ENCODE assay signal across 8 cellular contexts in genomic region chr14:103563844-103564243, GRCh38. TPM values are rescaled to one million over a fixed set of nuclear protein-coding genes. Genes with fewer than 3 reads are reported as not detected.
DNase-seq lines count a peak whose midpoint lies in the region; ATAC-seq and TF ChIP-seq lines count a peak whose summit lies in the region.
"Not testable (repeated sequence)": the region's sequence is repeated elsewhere in the genome, so short reads cannot be mapped to it uniquely, and the experiment has no call there.

No MANE protein-coding gene starts in this region.

- intact Hi-C loops in activated T-helper 2 cell treated with anti-CD3 and anti-CD28 coated beads, Interferon-gamma antibody, Interleukin-2, Interleukin-4, amounts not matched to agents 10 μg/mL and 5 μg/mL and 100 μg/mL, durations not matched to agents 14 hours and 24 hours and 36 hours (cut with micrococcal nuclease), result loop anchor here (10.0 kb wide), 1 partner anchor 121 kb away; no protein-coding TSS in a partner anchor

- H3K23ac ChIP-seq in H9 (ENCODE audit: insufficient read length, low read depth, low read length), result not testable (repeated sequence)

- not testable (repeated sequence) for H3K9me3 Mint-ChIP-seq in H9; activated T-helper 2 cell treated with anti-CD3 and anti-CD28 coated beads, Interferon-gamma antibody, Interleukin-2, Interleukin-4, amounts not matched to agents 10 μg/mL and 5 μg/mL and 100 μg/mL, durations not matched to agents 14 hours and 24 hours and 36 hours; naive thymus-derived CD8-positive, alpha-beta T cell

- not testable (repeated sequence) for H4K91ac ChIP-seq in H9 (ENCODE audit: insufficient read length, low read depth, low read length)

- not testable (repeated sequence) for DNase-seq in H9; Peyer's patch; activated T-helper 2 cell treated with anti-CD3 and anti-CD28 coated beads, Interferon-gamma antibody, Interleukin-2, Interleukin-4, amounts not matched to agents 10 μg/mL and 5 μg/mL and 100 μg/mL, durations not matched to agents 14 hours and 24 hours and 36 hours (ENCODE audit: low spot score); hepatocyte (ENCODE audit: low spot score); naive thymus-derived CD8-positive, alpha-beta T cell; smooth muscle cell (lab: John Stamatoyannopoulos, UW; ENCODE audit: unreplicated experiment)

- H3K14ac ChIP-seq in H9 (ENCODE audit: insufficient read depth, low read length), result not testable (repeated sequence)

- H2AFZ ChIP-seq in ACC112 (ENCODE audit: low read length, unreplicated experiment); H9 (ENCODE audit: low read length); hepatocyte; smooth muscle cell (ENCODE audit: low read depth): not testable (repeated sequence)

- not testable (repeated sequence) for TF ChIP-seq POLR2A in Peyer's patch (IDR thresholded peaks at IDR 0.05)

- not testable (repeated sequence) for H4K20me1 ChIP-seq in H9 (ENCODE audit: control insufficient read depth, insufficient read depth, insufficient read length)
- H4K20me1 ChIP-seq in hepatocyte (ENCODE audit: insufficient read depth, poor library complexity, severe bottlenecking), result peaks cover 37% of the 10 kb centered on the region
- peaks cover 65% of the 10 kb centered on the region for H4K20me1 ChIP-seq in smooth muscle cell (ENCODE audit: low read depth)

- H3K27me3 ChIP-seq in ACC112 (ENCODE audit: insufficient read depth, low read length); H9 (ENCODE audit: insufficient read depth, low read length); Peyer's patch; duodenal mucosa (ENCODE audit: control insufficient read depth in 1 of 2, insufficient read depth in 2 of 2, low read length in 2 of 2); hepatocyte; smooth muscle cell (ENCODE audit: low read depth): not testable (repeated sequence)

- H2BK15ac ChIP-seq in H9 (ENCODE audit: low read depth, low read length), result not testable (repeated sequence)

- peak overlapping the region in 1 of 3 experiments; percentile 44; a peak in 1 of 7 replicates for H3K27ac Mint-ChIP-seq in H9
- not testable (repeated sequence) for H3K27ac Mint-ChIP-seq in activated T-helper 2 cell treated with anti-CD3 and anti-CD28 coated beads, Interferon-gamma antibody, Interleukin-2, Interleukin-4, amounts not matched to agents 10 μg/mL and 5 μg/mL and 100 μg/mL, durations not matched to agents 14 hours and 24 hours and 36 hours
- H3K27ac Mint-ChIP-seq in naive thymus-derived CD8-positive, alpha-beta T cell, result peak overlapping the region in 7 of 10 donors; percentile 49 to 88 (median 74)

- peaks cover 13% of the 10 kb centered on the region for H3K23me2 ChIP-seq in H9 (ENCODE audit: insufficient read length, low read depth, low read length, poor library complexity, severe bottlenecking)

- H3K4me1 Mint-ChIP-seq in H9, result peaks cover 26 to 28% of the 10 kb centered on the region in 2 experiments
- peaks cover 34% of the 10 kb centered on the region for H3K4me1 Mint-ChIP-seq in activated T-helper 2 cell treated with anti-CD3 and anti-CD28 coated beads, Interferon-gamma antibody, Interleukin-2, Interleukin-4, amounts not matched to agents 10 μg/mL and 5 μg/mL and 100 μg/mL, durations not matched to agents 14 hours and 24 hours and 36 hours (ENCODE audit: low read depth)
- H3K4me1 Mint-ChIP-seq in naive thymus-derived CD8-positive, alpha-beta T cell, result peaks cover 27 to 67% (median 50%) of the 10 kb centered on the region in 4 donors

- not testable (repeated sequence) for H3K79me1 ChIP-seq in H9 (ENCODE audit: insufficient read depth, low read depth, low read length, poor library complexity, severe bottlenecking)

- peak overlapping the region; percentile 85 to 98 for H3K4me3 Mint-ChIP-seq in H9
- peak overlapping the region; percentile 96 for H3K4me3 Mint-ChIP-seq in activated T-helper 2 cell treated with anti-CD3 and anti-CD28 coated beads, Interferon-gamma antibody, Interleukin-2, Interleukin-4, amounts not matched to agents 10 μg/mL and 5 μg/mL and 100 μg/mL, durations not matched to agents 14 hours and 24 hours and 36 hours (ENCODE audit: low read depth)
- peak overlapping the region; percentile 87 to 98 (median 90) for H3K4me3 Mint-ChIP-seq in naive thymus-derived CD8-positive, alpha-beta T cell

- not testable (repeated sequence) for H3T11ph ChIP-seq in H9 (ENCODE audit: low read length)

- H2BK5ac ChIP-seq in H9 (ENCODE audit: insufficient read length, low read length), result not testable (repeated sequence)

- H3K27ac ChIP-seq in ACC112 (ENCODE audit: low read depth, low read length); H9 (ENCODE audit: insufficient read length, low read depth, low read length); Peyer's patch; duodenal mucosa (ENCODE audit: low read depth, low read length); hepatocyte; smooth muscle cell (ENCODE audit: low read depth): not testable (repeated sequence)

- ATAC-seq in naive thymus-derived CD8-positive, alpha-beta T cell, result not testable (repeated sequence)

- not testable (repeated sequence) for H2BK12ac ChIP-seq in H9 (ENCODE audit: insufficient read length, low read depth, low read length)

- POLR2A ChIA-PET in naive thymus-derived CD8-positive, alpha-beta T cell (lab: Charles Lee), result interaction anchor here (0.7 to 2.4 kb wide), 2 partner anchors 65 to 170 kb away, joined by 5 to 12 read pairs; partner anchors contain the start of gene KLC1

- H2BK120ac ChIP-seq in H9 (ENCODE audit: low read depth, low read length, poor library complexity, severe bottlenecking), result not testable (repeated sequence)

- H3K79me2 ChIP-seq in ACC112 (ENCODE audit: control insufficient read depth, insufficient read depth, low read length, unreplicated experiment) (peaks cover 85% of the 10 kb centered on the region), H9 (ENCODE audit: insufficient read depth, low read length) (peaks cover 33% of the 10 kb centered on the region; the same call in 1 of the 2 replicates), hepatocyte (peaks cover 96% of the 10 kb centered on the region), smooth muscle cell (ENCODE audit: low read depth) (peaks cover 90% of the 10 kb centered on the region)

- H3K4ac ChIP-seq in H9 (ENCODE audit: low read depth, low read length), result not testable (repeated sequence)

- not testable (repeated sequence) for TF ChIP-seq CTCF in H9 (conservative IDR thresholded peaks at IDR 0.05); Peyer's patch (IDR thresholded peaks at IDR 0.05); hepatocyte (IDR thresholded peaks at IDR 0.05; ENCODE audit: poor library complexity); smooth muscle cell (IDR thresholded peaks at IDR 0.05; ENCODE audit: borderline replicate concordance, insufficient read depth, poor library complexity, severe bottlenecking)

- H3K4me1 ChIP-seq in ACC112 (ENCODE audit: control insufficient read depth, insufficient read depth, low read length, unreplicated experiment), result peaks cover 30% of the 10 kb centered on the region
- H3K4me1 ChIP-seq in H9 (ENCODE audit: insufficient read depth, low read length), result not testable (repeated sequence)
- peaks cover 0 to 39% (median 12%) of the 10 kb centered on the region in 4 donors for H3K4me1 ChIP-seq in Peyer's patch
- peaks cover 33 to 38% of the 10 kb centered on the region in 2 donors for H3K4me1 ChIP-seq in duodenal mucosa (ENCODE audit: control insufficient read depth in 1 of 2, insufficient read depth in 2 of 2, low read length in 2 of 2)
- peaks cover 17% of the 10 kb centered on the region for H3K4me1 ChIP-seq in hepatocyte (ENCODE audit: insufficient read depth)
- peaks cover 19% of the 10 kb centered on the region for H3K4me1 ChIP-seq in smooth muscle cell (ENCODE audit: low read depth)

- H3K9me2 ChIP-seq in hepatocyte (replicated peaks; ENCODE audit: insufficient read depth), result not testable (repeated sequence)

- H3K9ac ChIP-seq in H9 (ENCODE audit: extremely low read depth, insufficient read length, low read length) (peak overlapping the region; percentile 77), duodenal mucosa (ENCODE audit: low read depth in 1 of 2, low read length in 2 of 2) (peak overlapping the region; percentile 60 to 63), smooth muscle cell (ENCODE audit: low read depth) (peak overlapping the region; percentile 94)

- not testable (repeated sequence) for H4K8ac ChIP-seq in H9 (replicated peaks; ENCODE audit: insufficient read length, low read depth, low read length)

- not testable (repeated sequence) for H3K27me3 Mint-ChIP-seq in H9 (ENCODE audit: low read depth); activated T-helper 2 cell treated with anti-CD3 and anti-CD28 coated beads, Interferon-gamma antibody, Interleukin-2, Interleukin-4, amounts not matched to agents 10 μg/mL and 5 μg/mL and 100 μg/mL, durations not matched to agents 14 hours and 24 hours and 36 hours (ENCODE audit: low read depth); naive thymus-derived CD8-positive, alpha-beta T cell

- H2AK5ac ChIP-seq in H9 (ENCODE audit: insufficient read length, low read length), result not testable (repeated sequence)

- not testable (repeated sequence) for H2BK20ac ChIP-seq in H9 (ENCODE audit: low read depth, low read length, poor library complexity, severe bottlenecking)

- WGBS in H9 (ENCODE audit: extremely low coverage, insufficient read length, low lambda C conversion rate), result no CpG with 5 or more reads among the region's 18 CpGs
- WGBS in hepatocyte (ENCODE audit: low lambda C conversion rate, missing lambda C conversion rate), result 80% methylated on average over 18 of the region's 18 CpGs
- 72% methylated on average over 18 of the region's 18 CpGs for WGBS in smooth muscle cell (ENCODE audit: low lambda C conversion rate)

- peaks cover 13% of the 10 kb centered on the region for H3F3A ChIP-seq in smooth muscle cell (ENCODE audit: low read depth)

- not testable (repeated sequence) for H3K18ac ChIP-seq in H9 (ENCODE audit: insufficient read length, low read depth, low read length)

- H3K4me3 ChIP-seq in ACC112 (ENCODE audit: low read depth, low read length) (peak overlapping the region; percentile 99), Peyer's patch (peak overlapping the region; percentile 90 to 100 (median 98)), duodenal mucosa (ENCODE audit: low read depth in 1 of 2, low read length in 2 of 2) (peak overlapping the region; percentile 75 to 76), hepatocyte (peak overlapping the region; percentile 100), smooth muscle cell (peak overlapping the region; percentile 82)

- H3K36me3 Mint-ChIP-seq in H9 (ENCODE audit: insufficient read depth in 1 of 3, low read depth in 3 of 3), result peaks cover 19 to 20% (median 19%) of the 10 kb centered on the region in 3 experiments
- peaks cover 30% of the 10 kb centered on the region for H3K36me3 Mint-ChIP-seq in activated T-helper 2 cell treated with anti-CD3 and anti-CD28 coated beads, Interferon-gamma antibody, Interleukin-2, Interleukin-4, amounts not matched to agents 10 μg/mL and 5 μg/mL and 100 μg/mL, durations not matched to agents 14 hours and 24 hours and 36 hours (ENCODE audit: low read depth)
- H3K36me3 Mint-ChIP-seq in naive thymus-derived CD8-positive, alpha-beta T cell, result peaks cover 0 to 29% (median 4%) of the 10 kb centered on the region in 3 donors

- H3K9me3 ChIP-seq in H9 (ENCODE audit: control insufficient read depth, low read depth, low read length); Peyer's patch; duodenal mucosa (ENCODE audit: control insufficient read depth in 1 of 2, low read length in 2 of 2); hepatocyte (ENCODE audit: low read depth); smooth muscle cell (replicated peaks; ENCODE audit: low read depth): not testable (repeated sequence)

- H3K56ac ChIP-seq in H9 (ENCODE audit: insufficient read length, low read depth, low read length), result not testable (repeated sequence)

- H3K36me3 ChIP-seq in ACC112 (ENCODE audit: insufficient read depth, low read length), result peaks cover 19% of the 10 kb centered on the region
- H3K36me3 ChIP-seq in Peyer's patch, result peaks cover 0 to 13% (median 0%) of the 10 kb centered on the region in 3 donors
- peaks cover 6 to 20% of the 10 kb centered on the region in 2 donors for H3K36me3 ChIP-seq in duodenal mucosa (ENCODE audit: control insufficient read depth in 1 of 2, insufficient read depth in 2 of 2, low read length in 2 of 2)
- H3K36me3 ChIP-seq in hepatocyte (replicated peaks; ENCODE audit: insufficient read depth, low read depth); smooth muscle cell (ENCODE audit: low read depth): not testable (repeated sequence)

- H4K5ac ChIP-seq in H9 (ENCODE audit: insufficient read length, low read depth, low read length), result not testable (repeated sequence)

- peak overlapping the region; percentile 99 for H3K4me2 ChIP-seq in H9 (ENCODE audit: insufficient read depth, insufficient read length, low read length)
- peak overlapping the region; percentile 90 for H3K4me2 ChIP-seq in hepatocyte
- peak overlapping the region; percentile 90 for H3K4me2 ChIP-seq in smooth muscle cell

RNA-seq across cellular contexts. Expression of gene COA8, which starts 1.1 kb away (rescaled TPM):
- total RNA-seq in H9 (2021) (43.2 and 45.5 TPM in 2 replicates), Peyer's patch (10 to 100 TPM; 13.6 to 20.8 (median 17.9) TPM), hepatocyte (58.7 and 59.1 TPM in 2 replicates), smooth muscle cell (33.4 and 42.8 TPM in 2 replicates)
- 31.9 and 33.5 TPM in 2 replicates for total RNA-seq in activated T-helper 2 cell treated with anti-CD3 and anti-CD28 coated beads, Interferon-gamma antibody, Interleukin-2, Interleukin-4, amounts not matched to agents 10 μg/mL and 5 μg/mL and 100 μg/mL, durations not matched to agents 14 hours and 24 hours and 36 hours
- polyA plus RNA-seq in hepatocyte (68.2 and 71.5 TPM in 2 replicates), smooth muscle cell (69.9 and 73.3 TPM in 2 replicates)
- 10 to 100 TPM; 27.4 to 29.1 TPM for total RNA-seq in naive thymus-derived CD8-positive, alpha-beta T cell
- polyA plus RNA-seq in naive thymus-derived CD8-positive, alpha-beta T cell, result 10 to 100 TPM; 47.3 to 72.0 (median 48.2) TPM

RNA-seq across cellular contexts. Expression of gene BAG5, which starts 1.4 kb away (rescaled TPM):
- 38.0 and 40.9 TPM in 2 replicates for total RNA-seq in H9 (2021)
- total RNA-seq in Peyer's patch, result 10 to 100 TPM; 18.0 to 38.0 (median 19.5) TPM
- 28.2 and 29.2 TPM in 2 replicates for total RNA-seq in activated T-helper 2 cell treated with anti-CD3 and anti-CD28 coated beads, Interferon-gamma antibody, Interleukin-2, Interleukin-4, amounts not matched to agents 10 μg/mL and 5 μg/mL and 100 μg/mL, durations not matched to agents 14 hours and 24 hours and 36 hours
- 25.8 and 27.4 TPM in 2 replicates for total RNA-seq in hepatocyte
- polyA plus RNA-seq in hepatocyte, result 11.7 and 13.9 TPM in 2 replicates
- total RNA-seq in naive thymus-derived CD8-positive, alpha-beta T cell, result 10 to 100 TPM; 41.1 to 46.9 TPM
- 10 to 100 TPM; 39.0 to 48.5 (median 47.5) TPM for polyA plus RNA-seq in naive thymus-derived CD8-positive, alpha-beta T cell
- 27.3 and 31.1 TPM in 2 replicates for total RNA-seq in smooth muscle cell
- polyA plus RNA-seq in smooth muscle cell, result 12.7 and 13.4 TPM in 2 replicates

RNA-seq across cellular contexts. Expression of gene TRMT61A, which starts 34.8 kb away (rescaled TPM):
- total RNA-seq in H9 (2021) (21.9 and 22.2 TPM in 2 replicates), Peyer's patch (10 to 100 TPM in 1 of 4 donors, 1 to 10 TPM in 3; 6.1 to 13.9 (median 8.7) TPM), hepatocyte (8.2 and 8.9 TPM in 2 replicates), smooth muscle cell (2.9 and 3.7 TPM in 2 replicates)
- 13.7 and 15.0 TPM in 2 replicates for total RNA-seq in activated T-helper 2 cell treated with anti-CD3 and anti-CD28 coated beads, Interferon-gamma antibody, Interleukin-2, Interleukin-4, amounts not matched to agents 10 μg/mL and 5 μg/mL and 100 μg/mL, durations not matched to agents 14 hours and 24 hours and 36 hours
- polyA plus RNA-seq in hepatocyte (13.2 and 15.0 TPM in 2 replicates), smooth muscle cell (6.7 and 9.2 TPM in 2 replicates)
- 10 to 100 TPM; 15.3 to 16.7 TPM for total RNA-seq in naive thymus-derived CD8-positive, alpha-beta T cell
- 10 to 100 TPM in 1 of 3 donors, 1 to 10 TPM in 2; 6.7 to 11.2 (median 7.0) TPM for polyA plus RNA-seq in naive thymus-derived CD8-positive, alpha-beta T cell

RNA-seq across cellular contexts. Expression of gene CKB, which starts 41.2 kb away (rescaled TPM):
- total RNA-seq in H9 (2021) (517 and 546 TPM in 2 replicates), Peyer's patch (100 to 1,000 TPM in 1 of 4 donors, 10 to 100 TPM in 3; 40.1 to 101 (median 68.4) TPM), hepatocyte (523 and 682 TPM in 2 replicates), smooth muscle cell (19.8 and 25.7 TPM in 2 replicates)
- 14.0 and 15.3 TPM in 2 replicates for total RNA-seq in activated T-helper 2 cell treated with anti-CD3 and anti-CD28 coated beads, Interferon-gamma antibody, Interleukin-2, Interleukin-4, amounts not matched to agents 10 μg/mL and 5 μg/mL and 100 μg/mL, durations not matched to agents 14 hours and 24 hours and 36 hours
- polyA plus RNA-seq in hepatocyte (2,788 and 2,829 TPM in 2 replicates), smooth muscle cell (62.9 and 107 TPM in 2 replicates)
- under 1 TPM in 1 of 2 experiments, not detected in 1; 0.69 TPM for total RNA-seq in naive thymus-derived CD8-positive, alpha-beta T cell
- 1 to 10 TPM in 1 of 3 donors, not detected in 2; 1.8 TPM for polyA plus RNA-seq in naive thymus-derived CD8-positive, alpha-beta T cell
